Comparison of ENCODE assay signal across 12 cellular contexts in the genomic region with DNA sequence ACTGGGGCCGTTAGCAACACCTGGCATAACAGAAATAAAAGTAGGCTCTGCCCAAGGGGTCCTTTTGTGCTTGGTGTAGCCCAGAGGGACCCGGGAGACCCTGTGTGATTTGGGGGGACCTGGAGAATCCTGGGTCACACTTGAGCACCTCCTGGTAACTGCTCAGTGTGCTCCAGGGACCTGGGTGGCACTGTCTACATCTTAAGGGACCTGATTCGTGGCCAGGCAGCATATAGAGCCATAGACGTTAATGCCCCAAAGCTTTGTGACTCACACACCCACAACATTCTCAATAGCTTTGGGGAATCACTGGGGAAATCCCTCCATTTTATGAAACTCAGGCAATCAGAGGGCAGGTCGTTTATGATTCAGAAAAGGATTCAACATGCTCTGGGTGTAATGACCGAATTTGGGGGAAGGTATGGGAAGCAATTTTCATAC. TPM values are rescaled to one million over a fixed set of nuclear protein-coding genes. Genes with fewer than 3 reads are reported as not detected.
DNase-seq lines count a peak whose midpoint lies in the region; ATAC-seq, FAIRE-seq and TF ChIP-seq lines count a peak whose summit lies in the region.
"Had no signal": no experiment of that assay in that cellular context is flagged by ENCODE, and none has a peak within 500 bp of the region (broad histone marks: within the 10 kb centered on the region; RNA-seq: fewer than 3 reads in every experiment).

No MANE protein-coding gene starts in this region.

- no TSS peak for BruUV-seq in PC-9 (replicated peaks; lab: Mats Ljungman, UMichigan)

- no peaks in the 10 kb centered on the region for H3K79me2 ChIP-seq in PC-9 (ENCODE audit: low read depth)
- H3K79me2 ChIP-seq in smooth muscle cell (ENCODE audit: low read depth): peaks cover 62% of the 10 kb centered on the region

- 12% methylated on average over 6 of the region's 6 CpGs for WGBS in smooth muscle cell (ENCODE audit: low lambda C conversion rate)

- H3K4me1 ChIP-seq in PC-9 (replicated peaks; ENCODE audit: insufficient read depth): peaks cover 13% of the 10 kb centered on the region
- peaks cover 22% of the 10 kb centered on the region for H3K4me1 ChIP-seq in smooth muscle cell (ENCODE audit: low read depth)

- H3K4me2 ChIP-seq in PC-9 (peak overlapping the region; percentile 40), smooth muscle cell (peak overlapping the region; percentile 99)

- H2AFZ ChIP-seq in PC-9: no peak overlapping the region
- no peak overlapping the region for H2AFZ ChIP-seq in smooth muscle cell (ENCODE audit: low read depth)

- TF ChIP-seq CTCF in PC-9 (conservative IDR thresholded peaks at IDR 0.05) (no peak), brain microvascular endothelial cell (IDR thresholded peaks at IDR 0.05; ENCODE audit: low read depth, low read length, missing control alignments) (no peak), smooth muscle cell (IDR thresholded peaks at IDR 0.05; ENCODE audit: borderline replicate concordance, insufficient read depth, poor library complexity, severe bottlenecking) (no peak)

- H3K27ac ChIP-seq in PC-9 (no peak overlapping the region), brain microvascular endothelial cell (no peak overlapping the region), smooth muscle cell (ENCODE audit: low read depth) (peak overlapping the region; percentile 88)
- H3K27ac ChIP-seq: esophagus muscularis mucosa had no signal

- H4K20me1 ChIP-seq in PC-9 (ENCODE audit: insufficient read depth) (no peaks in the 10 kb centered on the region), smooth muscle cell (ENCODE audit: low read depth) (peaks cover 15% of the 10 kb centered on the region)

- intact Hi-C loops in PC-9 (cut with micrococcal nuclease; ENCODE audit: unreplicated experiment): no loop called here

- H3K9ac ChIP-seq in smooth muscle cell (ENCODE audit: low read depth): peak overlapping the region; percentile 75

- peaks cover 16% of the 10 kb centered on the region for H3K27me3 ChIP-seq in PC-9 (ENCODE audit: insufficient read depth, low read depth)
- H3K27me3 ChIP-seq in brain microvascular endothelial cell (replicated peaks): peaks cover 64% of the 10 kb centered on the region
- H3K27me3 ChIP-seq in smooth muscle cell (ENCODE audit: low read depth): no peaks in the 10 kb centered on the region

- H3K36me3 ChIP-seq in PC-9 (ENCODE audit: low read depth) (no peaks in the 10 kb centered on the region), brain microvascular endothelial cell (replicated peaks) (no peaks in the 10 kb centered on the region), smooth muscle cell (ENCODE audit: low read depth) (no peaks in the 10 kb centered on the region)
- H3K36me3 ChIP-seq: esophagus muscularis mucosa had no signal

- ATAC-seq in HG03196 (IDR thresholded peaks at IDR 0.05; ENCODE audit: unreplicated experiment): no peak
- no peak for ATAC-seq in GM21367 (IDR thresholded peaks at IDR 0.05; ENCODE audit: unreplicated experiment)
- no peak for ATAC-seq in HG02763 (IDR thresholded peaks at IDR 0.05; ENCODE audit: unreplicated experiment)

- in situ Hi-C loops in brain microvascular endothelial cell (cut with HindIII; ENCODE audit: low pct_ligation_motif_present, low sequenced_read_pairs): no loop called here

- H3K4me3 ChIP-seq in PC-9 (no peak overlapping the region), brain microvascular endothelial cell (ENCODE audit: low read depth, low read length) (no peak overlapping the region), smooth muscle cell (peak overlapping the region; percentile 87)
- H3K4me3 ChIP-seq: esophagus muscularis mucosa had no signal

- POLR2A ChIA-PET in PC-9 (lab: Charles Lee; ENCODE audit: unreplicated experiment): no interaction called here

- no peak for TF ChIP-seq POLR2A in GM12892 (IDR thresholded peaks at IDR 0.05; ENCODE audit: low read depth, low read length)

- CTCF ChIA-PET in PC-9 (lab: Charles Lee): no interaction called here

- peak; percentile 82 for FAIRE-seq in GM12892 (lab: Jason Lieb, UNC)

- DNase-seq in GM12892 (ENCODE audit: insufficient read length) (no peak), PC-9 (peak in 1 of 2 experiments; percentile 53), brain microvascular endothelial cell (peak; percentile 33), smooth muscle cell (lab: John Stamatoyannopoulos, UW; ENCODE audit: unreplicated experiment) (no peak), HuH-7 (ENCODE audit: low spot score) (no peak)
- DNase-seq: activated gamma-delta T cell treated with Interleukin-2 at 50 U/mL for 16 hours, DND-41 had no signal

- H3F3A ChIP-seq in PC-9 (ENCODE audit: insufficient read depth, low read depth): peaks cover 16% of the 10 kb centered on the region
- H3F3A ChIP-seq in smooth muscle cell (ENCODE audit: low read depth): peaks cover 7% of the 10 kb centered on the region

- no peaks in the 10 kb centered on the region for H3K9me2 ChIP-seq in PC-9 (ENCODE audit: insufficient read depth)

- no peaks in the 10 kb centered on the region for H3K9me3 ChIP-seq in PC-9 (ENCODE audit: insufficient read depth, low read depth)
- no peaks in the 10 kb centered on the region for H3K9me3 ChIP-seq in smooth muscle cell (replicated peaks; ENCODE audit: low read depth)
- H3K9me3 ChIP-seq: esophagus muscularis mucosa had no signal

RNA-seq across cellular contexts. Expression of a gene that starts 3.6 kb away (rescaled TPM):
- polyA plus RNA-seq in GM12892 (2012; ENCODE audit: missing spikeins): not detected
- total RNA-seq in PC-9 (2021) (0.15 and 0.24 TPM in 2 replicates), smooth muscle cell (2,086 and 2,274 TPM in 2 replicates)
- 3,825 and 3,877 TPM in 2 replicates for polyA plus RNA-seq in smooth muscle cell

RNA-seq across cellular contexts. Expression of a gene that starts 18.2 kb away (rescaled TPM):
- not detected for polyA plus RNA-seq in GM12892 (2012; ENCODE audit: missing spikeins)
- total RNA-seq in PC-9 (2021): not detected in 2 replicates
- not detected in 2 replicates for total RNA-seq in smooth muscle cell
- not detected in 2 replicates for polyA plus RNA-seq in smooth muscle cell
- total RNA-seq: esophagus muscularis mucosa, lung microvascular endothelial cell had no signal

RNA-seq across cellular contexts. Expression of a gene that starts 28.8 kb away (rescaled TPM):
- polyA plus RNA-seq in GM12892 (2012; ENCODE audit: missing spikeins): not detected
- 2.2 and 2.5 TPM in 2 replicates for total RNA-seq in PC-9 (2021)
- total RNA-seq in smooth muscle cell: not detected in 2 replicates
- polyA plus RNA-seq in smooth muscle cell: not detected in 2 replicates

Comparison
In these comparisons a context has a peak if more than half of its experiments do, and no peak if none do; other contexts are left out.
1. RNA of a gene that starts 3.6 kb away (total RNA-seq): 2,086 to 2,274 TPM in smooth muscle cell; 0.15 to 0.24 TPM in PC-9; every median in the first group is over 1,000 times any median in the second.